In the genomic region with DNA sequence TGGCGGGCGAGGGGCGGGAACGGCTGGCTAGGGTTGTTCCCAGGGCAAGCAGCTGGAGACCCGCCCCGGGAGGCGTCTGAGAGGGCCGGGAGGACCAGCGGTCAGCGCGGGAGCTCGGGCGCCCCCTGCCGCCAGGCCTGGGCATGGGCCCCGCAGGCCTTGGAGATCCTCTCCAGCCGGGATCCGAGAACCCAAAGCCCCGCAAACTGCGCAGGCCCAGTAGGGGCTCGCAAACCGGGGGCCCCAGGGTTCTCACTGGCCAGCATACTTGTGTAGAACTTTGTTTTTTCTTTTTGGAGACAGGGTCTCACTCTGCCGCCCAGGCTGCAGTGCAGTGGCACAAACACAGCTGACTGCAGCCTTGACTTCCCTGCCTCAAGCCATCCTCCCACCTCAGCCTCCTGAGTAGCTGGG, we compare ENCODE assay signal across 9 cellular contexts. TPM values are rescaled to one million over a fixed set of nuclear protein-coding genes. Genes with fewer than 3 reads are reported as not detected.
DNase-seq lines count a peak whose midpoint lies in the region; ATAC-seq and TF ChIP-seq lines count a peak whose summit lies in the region.
"Had no signal": no experiment of that assay in that cellular context is flagged by ENCODE, and none has a peak within 500 bp of the region (broad histone marks: within the 10 kb centered on the region; RNA-seq: fewer than 3 reads in every experiment).

No MANE protein-coding gene starts in this region.

- no peaks in the 10 kb centered on the region for H3K9me3 Mint-ChIP-seq in WTC11
- no peaks in the 10 kb centered on the region for H3K9me3 Mint-ChIP-seq in osteocyte (ENCODE audit: unreplicated experiment)
- H3K9me3 Mint-ChIP-seq: stimulated activated naive CD8-positive, alpha-beta T cell treated with anti-CD3 and anti-CD28 coated beads, Interleukin-15, Interleukin-2, amounts not matched to agents 100 ng/mL and 50 ng/mL, for 24 hours had no signal

- H3K4me3 ChIP-seq in BJ (ENCODE audit: low read depth, low read length) (no peak overlapping the region), HCT116 (replicated peaks in 1 of 2; ENCODE audit: low read depth in 1 of 2, low read length in 2 of 2) (no peak overlapping the region), fibroblast of villous mesenchyme (ENCODE audit: low read depth, low read length) (no peak overlapping the region)

- H3K79me2 ChIP-seq in HCT116 (ENCODE audit: insufficient read depth, low read length), result no peaks in the 10 kb centered on the region

- TF ChIP-seq CTCF in BJ (IDR thresholded peaks at IDR 0.05; ENCODE audit: insufficient read depth, low read depth, low read length), result peak; percentile 79
- TF ChIP-seq CTCF in HCT116 (IDR thresholded peaks at IDR 0.05 in 2 of 3, conservative IDR thresholded peaks at IDR 0.05 in 1 of 3; ENCODE audit: borderline replicate concordance in 1 of 3, insufficient read depth in 1 of 3, low read depth in 2 of 3, low read length in 2 of 3), result peak; percentile 41 to 97 (median 72)
- peak; percentile 95 for TF ChIP-seq CTCF in WTC11 (IDR thresholded peaks at IDR 0.05)
- TF ChIP-seq CTCF in fibroblast of villous mesenchyme (IDR thresholded peaks at IDR 0.05; ENCODE audit: insufficient read depth, low read depth, low read length), result peak; percentile 66
- TF ChIP-seq CTCF in osteocyte (IDR thresholded peaks at IDR 0.05), result peak; percentile 95

- RAD21 ChIA-PET in HCT116 (lab: Charles Lee; ENCODE audit: low non-redundant PET in 1 of 2, low total read pairs in 2 of 2, uncharacterized antibody in 2 of 2, unreplicated experiment in 2 of 2), result no interaction called here

- H3K36me3 Mint-ChIP-seq in WTC11 (no peaks in the 10 kb centered on the region), osteocyte (ENCODE audit: unreplicated experiment) (no peaks in the 10 kb centered on the region)

- no peak overlapping the region for H3K27ac ChIP-seq in HCT116 (ENCODE audit: low read depth, low read length)

- H3K4me3 Mint-ChIP-seq in WTC11, result peak overlapping the region; percentile 76
- H3K4me3 Mint-ChIP-seq in osteocyte (ENCODE audit: unreplicated experiment), result no peak overlapping the region
- H3K4me3 Mint-ChIP-seq: stimulated activated naive CD8-positive, alpha-beta T cell treated with anti-CD3 and anti-CD28 coated beads, Interleukin-15, Interleukin-2, amounts not matched to agents 100 ng/mL and 50 ng/mL, for 24 hours had no signal

- POLR2A ChIA-PET in BJ (lab: Charles Lee) (no interaction called here), HCT116 (lab: Charles Lee) (interaction anchor here (1.7 kb wide), 1 partner anchor 18 kb away, joined by 3 read pairs; no protein-coding TSS in a partner anchor), WTC11 (lab: Charles Lee) (interaction anchor here (0.5 to 1.6 kb wide), 3 partner anchors 19 to 640 kb away, joined by 3 to 7 read pairs (median 3); no protein-coding TSS in a partner anchor)

- no peaks in the 10 kb centered on the region for H4K20me1 ChIP-seq in HCT116 (ENCODE audit: insufficient read depth)

- no peak for TF ChIP-seq POLR2A in HCT116 (IDR thresholded peaks at IDR 0.05; ENCODE audit: borderline replicate concordance, extremely low read depth, insufficient read depth, insufficient read length)

- H3K9ac ChIP-seq in HCT116 (ENCODE audit: low read length), result no peak overlapping the region

- peaks cover 13% of the 10 kb centered on the region for H3K27me3 ChIP-seq in BJ (ENCODE audit: control insufficient read depth, insufficient read depth, low read length)
- H3K27me3 ChIP-seq in HCT116 (ENCODE audit: insufficient read depth, low read length), result no peaks in the 10 kb centered on the region

- DNase-seq in BJ (ENCODE audit: low read depth) (no peak), HCT116 (ENCODE audit: low read depth, low spot score) (no peak), WTC11 (ENCODE audit: low spot score) (peak; percentile 88), fibroblast of villous mesenchyme (ENCODE audit: low read depth) (no peak), osteocyte (ENCODE audit: extremely low spot score, unreplicated experiment) (peak; percentile 93)

- peak overlapping the region; percentile 89 for H2AFZ ChIP-seq in HCT116 (ENCODE audit: low read depth, low read length, poor library complexity, severe bottlenecking)

- no peaks in the 10 kb centered on the region for H3K9me3 ChIP-seq in HCT116 (ENCODE audit: control insufficient read depth in 1 of 2, insufficient read depth in 1 of 2, low read depth in 1 of 2, low read length in 2 of 2)

- no TSS peak for BruUV-seq in HCT116 (replicated peaks; lab: Mats Ljungman, UMichigan)

- H3K27me3 Mint-ChIP-seq in WTC11 (ENCODE audit: low read depth) (peaks cover 9% of the 10 kb centered on the region), osteocyte (ENCODE audit: unreplicated experiment) (peaks cover 7% of the 10 kb centered on the region)

- CTCF ChIA-PET in BJ (lab: Yijun Ruan, JAX), result interaction anchor here (0.7 to 5.6 kb wide), 14 partner anchors 8 to 469 kb away, joined by 3 to 57 read pairs (median 4); a partner anchor contains a TSS
- CTCF ChIA-PET in HCT116 (lab: Charles Lee), result interaction anchor here (1.0 to 2.7 kb wide), 14 partner anchors 8 to 930 kb away, joined by 3 to 24 read pairs (median 5); no protein-coding TSS in a partner anchor
- CTCF ChIA-PET in WTC11 (lab: Charles Lee), result interaction anchor here (0.5 to 9.3 kb wide), 46 partner anchors 8 to 469 kb away, joined by 3 to 199 read pairs (median 4); a partner anchor contains a TSS

- ATAC-seq in HCT116 (peak; percentile 99), WTC11 (peak; percentile 89), HG02840 (IDR thresholded peaks at IDR 0.05; ENCODE audit: low FRiP score, unreplicated experiment) (no peak), HG02571 (IDR thresholded peaks at IDR 0.05; ENCODE audit: unreplicated experiment) (no peak), GM21786 (IDR thresholded peaks at IDR 0.05; ENCODE audit: unreplicated experiment) (no peak)

- H3K36me3 ChIP-seq in BJ (ENCODE audit: control insufficient read depth, insufficient read depth, low read length) (no peaks in the 10 kb centered on the region), HCT116 (ENCODE audit: control insufficient read depth in 1 of 2, insufficient read depth in 2 of 2, low read length in 2 of 2) (no peaks in the 10 kb centered on the region)

- H3K4me1 ChIP-seq in HCT116 (ENCODE audit: control insufficient read depth in 1 of 2, insufficient read depth in 2 of 2, low read length in 2 of 2), result peaks cover 0 to 7% of the 10 kb centered on the region in 2 experiments; a peak in 1 of 4 replicates

- H3K4me1 Mint-ChIP-seq in WTC11 (peaks cover 4% of the 10 kb centered on the region), osteocyte (ENCODE audit: unreplicated experiment) (peaks cover 9% of the 10 kb centered on the region)

- peak; percentile 39 for TF ChIP-seq RAD21 in HCT116 (IDR thresholded peaks at IDR 0.05; ENCODE audit: low read depth)

- H3K4me2 ChIP-seq in HCT116 (ENCODE audit: low read length), result peak overlapping the region; percentile 59

- H3K27ac Mint-ChIP-seq in WTC11, result no peak overlapping the region
- no peak overlapping the region for H3K27ac Mint-ChIP-seq in osteocyte (ENCODE audit: unreplicated experiment)
- H3K27ac Mint-ChIP-seq: stimulated activated naive CD8-positive, alpha-beta T cell treated with anti-CD3 and anti-CD28 coated beads, Interleukin-15, Interleukin-2, amounts not matched to agents 100 ng/mL and 50 ng/mL, for 24 hours had no signal

- intact Hi-C loops in HCT116 (cut with micrococcal nuclease), result no loop called here

- H3K9me2 ChIP-seq in HCT116 (ENCODE audit: insufficient read depth), result no peaks in the 10 kb centered on the region

TF ChIP-seq in HCT116, 20 proteins besides CTCF, POLR2A, EP300 and RAD21:
- TF ChIP-seq CBX3 (IDR thresholded peaks at IDR 0.05; ENCODE audit: low read depth), result no peak
- TF ChIP-seq SRF (IDR thresholded peaks at IDR 0.05; ENCODE audit: low read depth), result no peak
- TF ChIP-seq ELF1 (IDR thresholded peaks at IDR 0.05; ENCODE audit: borderline replicate concordance, low read depth), result no peak
- no peak for TF ChIP-seq FOSL1 (IDR thresholded peaks at IDR 0.05; ENCODE audit: low read depth)

TF ChIP-seq in WTC11, 78 proteins besides CTCF, POLR2A, EP300 and RAD21:
- TF ChIP-seq TP53 (CRISPR knock-in tag; IDR thresholded peaks at IDR 0.05) (0 out of 2 replicates have a peak, but pooled peaks have one; percentile 9), ZNF423 (CRISPR knock-in tag; IDR thresholded peaks at IDR 0.05) (peak; percentile 84)
- TF ChIP-seq, protein P1, sequence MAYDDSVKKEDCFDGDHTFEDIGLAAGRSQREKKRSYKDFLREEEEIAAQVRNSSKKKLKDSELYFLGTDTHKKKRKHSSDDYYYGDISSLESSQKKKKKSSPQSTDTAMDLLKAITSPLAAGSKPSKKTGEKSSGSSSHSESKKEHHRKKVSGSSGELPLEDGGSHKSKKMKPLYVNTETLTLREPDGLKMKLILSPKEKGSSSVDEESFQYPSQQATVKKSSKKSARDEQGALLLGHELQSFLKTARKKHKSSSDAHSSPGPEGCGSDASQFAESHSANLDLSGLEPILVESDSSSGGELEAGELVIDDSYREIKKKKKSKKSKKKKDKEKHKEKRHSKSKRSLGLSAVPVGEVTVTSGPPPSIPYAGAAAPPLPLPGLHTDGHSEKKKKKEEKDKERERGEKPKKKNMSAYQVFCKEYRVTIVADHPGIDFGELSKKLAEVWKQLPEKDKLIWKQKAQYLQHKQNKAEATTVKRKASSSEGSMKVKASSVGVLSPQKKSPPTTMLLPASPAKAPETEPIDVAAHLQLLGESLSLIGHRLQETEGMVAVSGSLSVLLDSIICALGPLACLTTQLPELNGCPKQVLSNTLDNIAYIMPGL (CRISPR knock-in tag; IDR thresholded peaks at IDR 0.05), result 0 out of 2 replicates have a peak, but pooled peaks have one; percentile 29
- TF ChIP-seq, protein P2, sequence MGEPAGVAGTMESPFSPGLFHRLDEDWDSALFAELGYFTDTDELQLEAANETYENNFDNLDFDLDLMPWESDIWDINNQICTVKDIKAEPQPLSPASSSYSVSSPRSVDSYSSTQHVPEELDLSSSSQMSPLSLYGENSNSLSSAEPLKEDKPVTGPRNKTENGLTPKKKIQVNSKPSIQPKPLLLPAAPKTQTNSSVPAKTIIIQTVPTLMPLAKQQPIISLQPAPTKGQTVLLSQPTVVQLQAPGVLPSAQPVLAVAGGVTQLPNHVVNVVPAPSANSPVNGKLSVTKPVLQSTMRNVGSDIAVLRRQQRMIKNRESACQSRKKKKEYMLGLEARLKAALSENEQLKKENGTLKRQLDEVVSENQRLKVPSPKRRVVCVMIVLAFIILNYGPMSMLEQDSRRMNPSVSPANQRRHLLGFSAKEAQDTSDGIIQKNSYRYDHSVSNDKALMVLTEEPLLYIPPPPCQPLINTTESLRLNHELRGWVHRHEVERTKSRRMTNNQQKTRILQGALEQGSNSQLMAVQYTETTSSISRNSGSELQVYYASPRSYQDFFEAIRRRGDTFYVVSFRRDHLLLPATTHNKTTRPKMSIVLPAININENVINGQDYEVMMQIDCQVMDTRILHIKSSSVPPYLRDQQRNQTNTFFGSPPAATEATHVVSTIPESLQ (CRISPR knock-in tag; IDR thresholded peaks at IDR 0.05), result no peak

RNA-seq across cellular contexts. Expression of a gene that starts 20.8 kb away (rescaled TPM):
- 0.22 TPM in 2 replicates for polyA plus RNA-seq in BJ (2011; rRNA removed)
- polyA minus RNA-seq in BJ (2011; rRNA and poly(A)+ RNA removed), result 0.33 and 0.67 TPM in 2 replicates
- total RNA-seq in HCT116 (2021; ENCODE audit: unreplicated experiment) (0.22 TPM), WTC11 (2021) (37.6 to 38.8 TPM (median 38.6 TPM) in 3 replicates), fibroblast of villous mesenchyme (0.32 and 0.43 TPM in 2 replicates), osteocyte (25.1 and 26.5 TPM in 2 replicates)
- polyA plus RNA-seq in HCT116 (2012), result 0.11 and 0.14 TPM in 2 replicates

Comparison
In these comparisons a context has a peak if more than half of its experiments do, and no peak if none do; other contexts are left out.
1. DNase-seq: peak in WTC11 (single experiment) and osteocyte (single experiment); none in BJ (single experiment), HCT116 (single experiment) and fibroblast of villous mesenchyme (single experiment).
2. ATAC-seq: peak in HCT116 (single experiment) and WTC11 (single experiment); none in HG02840 (single experiment), HG02571 (single experiment) and GM21786 (single experiment).
3. RNA of a gene that starts 20.8 kb away (total RNA-seq): 37.6 to 38.8 TPM in WTC11 and 25.1 to 26.5 TPM in osteocyte; 0.32 to 0.43 TPM in fibroblast of villous mesenchyme and 0.22 TPM in HCT116 (single experiment); every median in the first group is over 10 times any median in the second.
4. Peak in every context shown above with its lines, with median percentiles within 50 percentile points of each other: CTCF ChIP-seq.